14 cellular contexts compared by ENCODE assay signal in genomic region chr17:73526851-73527250, GRCh38.
A peak's percentile ranks its signal among the peaks of the same experiment; 100 is the strongest.
DNase-seq lines count a peak whose midpoint lies in the region; ATAC-seq and TF ChIP-seq lines count a peak whose summit lies in the region.
"Had no signal": no experiment of that assay in that cellular context is flagged by ENCODE, and none has a peak within 500 bp of the region (broad histone marks: within the 10 kb centered on the region; RNA-seq: fewer than 3 reads in every experiment).

No MANE protein-coding gene starts in this region.

- no peak overlapping the region for H4K91ac ChIP-seq in neuronal stem cell (ENCODE audit: low read depth, low read length, poor library complexity)

- H3K4me3 ChIP-seq in neuronal stem cell (ENCODE audit: low read length in 2 of 2) = no peak overlapping the region
- H3K4me3 ChIP-seq: GM23248 had no signal

- H3K27ac ChIP-seq in neuronal stem cell (replicated peaks; ENCODE audit: low read length) = no peak overlapping the region
- H3K27ac ChIP-seq: C4-2B, GM23248 had no signal

- H2BK120ac ChIP-seq in neuronal stem cell (ENCODE audit: low read depth, low read length) = no peak overlapping the region

- H3K23ac ChIP-seq in neuronal stem cell (ENCODE audit: low read depth, low read length, poor library complexity) = no peak overlapping the region

- peak overlapping the region; percentile 15 for H3K18ac ChIP-seq in neuronal stem cell (ENCODE audit: low read length)

- no peak overlapping the region for H2BK15ac ChIP-seq in neuronal stem cell (ENCODE audit: low read length)

- DNase-seq in T-helper 17 cell (no peak), chondrocyte (ENCODE audit: low spot score) (peak; percentile 29), neuronal stem cell (ENCODE audit: low spot score) (no peak), NCI-H2029 treated with DMSO at 0.1 percent for 48 hours (lab: John Stamatoyannopoulos, UW) (no peak), kidney tubule cell (ENCODE audit: low spot score) (no peak), RPMI8226 (no peak), sciatic nerve (ENCODE audit: low spot score) (no peak)
- DNase-seq: AML-193; Caco-2; CD4-positive, alpha-beta T cell; GDM1; GM23248; HCEC 1CT had no signal

- intact Hi-C loops in sciatic nerve (cut with DNase I) = no loop called here

- no CpG with 5 or more reads among the region's 6 CpGs for WGBS in neuronal stem cell (ENCODE audit: extremely low coverage in 2 of 2, insufficient read length in 2 of 2, insufficient replicate concordance in 1 of 2), 2 donors

- H2AFZ ChIP-seq in neuronal stem cell (ENCODE audit: low read length) = no peak overlapping the region
- H2AFZ ChIP-seq: GM23248 had no signal

- H3K4ac ChIP-seq in neuronal stem cell (ENCODE audit: low read length) = no peak overlapping the region

- H2BK5ac ChIP-seq in neuronal stem cell (ENCODE audit: low read length) = no peak overlapping the region

- no peak overlapping the region for H2BK12ac ChIP-seq in neuronal stem cell (ENCODE audit: low read length)

- ATAC-seq in T-helper 17 cell (no peak), sciatic nerve (no peak)

- no peak for TF ChIP-seq CTCF in chondrocyte (IDR thresholded peaks at IDR 0.05)

- no peak overlapping the region for H2AK5ac ChIP-seq in neuronal stem cell (ENCODE audit: low read depth, low read length)

- no peak overlapping the region for H3K4me2 ChIP-seq in neuronal stem cell (ENCODE audit: insufficient read depth, low read length, poor library complexity, severe bottlenecking)

- no peaks in the 10 kb centered on the region for H3K9me3 Mint-ChIP-seq in chondrocyte (ENCODE audit: low read depth)
- H3K9me3 Mint-ChIP-seq: CD4-positive, alpha-beta T cell had no signal

- H3K9me3 ChIP-seq in T-helper 17 cell (ENCODE audit: control insufficient read depth, low read length, poor library complexity, severe bottlenecking) (no peaks in the 10 kb centered on the region), neuronal stem cell (replicated peaks in 1 of 2; ENCODE audit: control insufficient read depth in 2 of 2, insufficient read depth in 1 of 2, low read depth in 1 of 2, low read length in 2 of 2) (no peaks in the 10 kb centered on the region)
- H3K9me3 ChIP-seq: Caco-2 had no signal

- H3K14ac ChIP-seq in neuronal stem cell (ENCODE audit: low read length) = no peak overlapping the region

- H3K4me3 Mint-ChIP-seq in T-helper 17 cell = no peak overlapping the region
- no peak overlapping the region for H3K4me3 Mint-ChIP-seq in chondrocyte (ENCODE audit: unreplicated experiment)
- H3K4me3 Mint-ChIP-seq: CD4-positive, alpha-beta T cell had no signal

- H3K4me1 Mint-ChIP-seq in T-helper 17 cell = peaks cover 7% of the 10 kb centered on the region
- peaks cover 19% of the 10 kb centered on the region for H3K4me1 Mint-ChIP-seq in chondrocyte (ENCODE audit: low read depth)

- H3K4me1 ChIP-seq in neuronal stem cell (ENCODE audit: control insufficient read depth in 2 of 2, insufficient read depth in 1 of 2, low read depth in 1 of 2, low read length in 2 of 2) = peaks cover 0 to 7% of the 10 kb centered on the region in 2 donors
- H3K4me1 ChIP-seq: Caco-2 had no signal

- H3K36me3 Mint-ChIP-seq in T-helper 17 cell (ENCODE audit: low read depth) = no peaks in the 10 kb centered on the region
- no peaks in the 10 kb centered on the region for H3K36me3 Mint-ChIP-seq in chondrocyte (ENCODE audit: low read depth)

- H4K8ac ChIP-seq in neuronal stem cell (ENCODE audit: low read depth, low read length) = no peak overlapping the region

- H3K79me1 ChIP-seq in neuronal stem cell (ENCODE audit: low read depth, low read length) = peaks cover 17% of the 10 kb centered on the region

- H3K27ac Mint-ChIP-seq in T-helper 17 cell (peak overlapping the region; percentile 2), chondrocyte (ENCODE audit: unreplicated experiment) (no peak overlapping the region)
- H3K27ac Mint-ChIP-seq: CD4-positive, alpha-beta T cell had no signal

- peaks cover 0 to 6% of the 10 kb centered on the region in 2 donors for H3K36me3 ChIP-seq in neuronal stem cell (replicated peaks in 1 of 2; ENCODE audit: control insufficient read depth in 2 of 2, insufficient read depth in 2 of 2, low read length in 2 of 2)

- no peaks in the 10 kb centered on the region for H3K27me3 ChIP-seq in neuronal stem cell (ENCODE audit: control insufficient read depth in 3 of 3, insufficient read depth in 3 of 3, low read depth in 1 of 3, low read length in 3 of 3)

- no peak overlapping the region for H3K9ac ChIP-seq in neuronal stem cell (ENCODE audit: low read depth, low read length, poor library complexity)
- H3K9ac ChIP-seq: GM23248 had no signal

- H3K27me3 Mint-ChIP-seq in T-helper 17 cell = peaks cover 10% of the 10 kb centered on the region
- H3K27me3 Mint-ChIP-seq in chondrocyte (ENCODE audit: low read depth) = no peaks in the 10 kb centered on the region
- H3K27me3 Mint-ChIP-seq: CD4-positive, alpha-beta T cell had no signal
